In the genomic region with DNA sequence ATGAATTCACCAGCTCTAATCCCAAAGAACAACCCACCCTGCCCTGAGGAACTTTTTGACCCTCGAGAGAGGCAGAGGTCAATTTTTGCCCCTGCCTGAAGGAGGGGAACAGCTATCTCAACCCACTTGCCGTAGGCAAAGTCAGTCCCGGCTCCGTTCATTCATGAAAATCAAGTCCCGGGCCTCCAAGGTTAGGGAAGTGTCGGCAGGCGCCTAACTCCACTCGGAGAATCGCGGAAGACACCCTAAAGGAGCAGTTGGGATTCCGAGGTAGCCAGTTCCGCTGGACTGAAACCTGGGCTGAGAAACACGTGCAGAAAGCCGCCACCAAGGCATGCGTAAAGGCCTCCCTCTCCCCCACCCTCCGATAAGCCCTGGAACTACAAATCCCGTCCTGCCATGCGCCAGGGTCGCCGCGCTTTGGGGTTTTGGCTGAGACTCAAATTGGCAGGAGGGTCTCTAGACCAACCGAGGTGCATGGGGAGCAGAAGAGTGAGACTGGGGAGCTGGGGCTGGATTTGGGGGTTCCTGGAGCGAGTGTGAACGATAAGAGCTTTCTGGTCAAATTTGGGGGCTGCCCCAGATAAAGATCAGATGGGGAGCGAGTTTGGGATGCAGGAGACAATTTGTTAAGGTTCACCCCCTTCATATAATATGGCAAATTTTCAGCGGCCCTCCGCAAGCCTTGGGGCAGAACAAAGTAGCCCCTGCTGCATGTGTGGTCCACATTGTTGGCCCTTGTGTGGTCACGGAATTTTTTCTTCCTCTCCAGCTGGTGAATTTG, we compare ENCODE assay signal across 8 cellular contexts. TPM values are rescaled to one million over a fixed set of nuclear protein-coding genes. Genes with fewer than 3 reads are reported as not detected.
DNase-seq lines count a peak whose midpoint lies in the region; ATAC-seq and TF ChIP-seq lines count a peak whose summit lies in the region.

Gene TNPO2, minus strand, starts transcription at position 290 of the 784 bp plus-strand sequence. CDS start 2,955 bp downstream, outside the sequence.

- intact Hi-C loops in T-helper 1 cell treated with Interleukin-12 subunit alpha and Interleukin-12 subunit beta and Interleukin-4 antibody, amounts not matched to agents 30 ng/mL and 1 ng/mL, for 36 hours (cut with micrococcal nuclease) = loop anchor here (1.0 to 5.0 kb wide), 5 partner anchors 28 to 282 kb away; partner anchors contain the start of genes FBXW9, PRDX2, ZNF443 and ZNF564
- intact Hi-C loops in ascending aorta (cut with DNase I) = loop anchor here (1.0 to 2.0 kb wide), 2 partner anchors 10 to 27 kb away; partner anchors contain the start of genes FBXW9 and TRIR

- peak; percentile 68 for DNase-seq in NCI-H1105 (lab: John Stamatoyannopoulos, UW)
- DNase-seq in ascending aorta (ENCODE audit: low spot score in 2 of 2) = peak in 1 of 2 donors; percentile 72
- DNase-seq in hepatic stellate cell (ENCODE audit: low spot score) = peak; percentile 70
- DNase-seq in renal cortical epithelial cell (ENCODE audit: low read depth) = peak; percentile 42

- H3K27ac ChIP-seq in ascending aorta = peak within 1 kb of the TSS; percentile 88 to 98

- ATAC-seq in GM19328 (IDR thresholded peaks at IDR 0.05; ENCODE audit: unreplicated experiment) (no peak), HG03097 (IDR thresholded peaks at IDR 0.05; ENCODE audit: low FRiP score, unreplicated experiment) (no peak)

- no peaks in the 10 kb centered on the region for H3K9me3 ChIP-seq in ascending aorta

- peaks cover 4 to 29% of the 10 kb centered on the region in 2 donors for H3K4me1 ChIP-seq in ascending aorta

- H3K36me3 ChIP-seq in ascending aorta = peaks cover 11 to 15% of the 10 kb centered on the region in 2 donors

- H3K27me3 ChIP-seq in ascending aorta = no peaks in the 10 kb centered on the region

- H3K4me3 ChIP-seq in GM12875 (ENCODE audit: low read depth, low read length) (peak within 1 kb of the TSS; percentile 72), ascending aorta (peak within 1 kb of the TSS; percentile 66 to 95)

- TF ChIP-seq CTCF in GM12875 (IDR thresholded peaks at IDR 0.05; ENCODE audit: borderline replicate concordance, insufficient read depth, low read depth, low read length) = no peak
- no peak for TF ChIP-seq CTCF in ascending aorta (IDR thresholded peaks at IDR 0.05)

RNA-seq across cellular contexts. Expression of gene TNPO2, which starts in this region (rescaled TPM):
- total RNA-seq in T-helper 1 cell treated with Interleukin-12 subunit alpha and Interleukin-12 subunit beta and Interleukin-4 antibody, amounts not matched to agents 30 ng/mL and 1 ng/mL, for 36 hours = 86.1 and 87.4 TPM in 2 replicates
- 82.6 TPM for total RNA-seq in ascending aorta
- 17.0 and 67.3 TPM in 2 replicates for total RNA-seq in renal cortical epithelial cell
